ENCODE assay signal across 7 cellular contexts in the genomic region with DNA sequence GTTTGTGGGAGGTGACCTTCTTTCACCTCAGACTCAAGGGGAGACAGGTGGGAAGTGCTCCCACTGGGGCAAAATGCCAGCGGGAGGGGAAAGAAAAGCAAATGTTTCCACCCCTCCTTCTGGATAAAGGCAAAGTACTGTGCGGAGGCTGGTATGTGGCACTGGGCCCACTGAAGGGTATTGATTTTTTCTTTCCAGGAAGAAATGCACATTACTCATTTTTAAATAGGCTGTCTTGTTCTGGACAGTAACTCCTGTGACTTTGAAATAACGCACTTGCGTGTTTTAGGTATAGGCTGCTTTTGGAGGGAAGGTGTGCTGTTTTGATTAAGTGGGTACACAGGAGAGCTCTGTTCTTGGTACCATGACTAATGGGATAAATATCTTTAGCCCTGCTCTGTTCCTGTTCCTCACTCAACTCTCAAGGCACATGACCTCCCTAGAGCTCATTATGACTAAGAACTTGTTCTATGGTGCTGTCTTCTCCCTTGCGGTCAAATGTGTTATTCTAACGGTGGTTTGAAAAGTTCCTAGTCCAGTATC. TPM values are rescaled to one million over a fixed set of nuclear protein-coding genes. Genes with fewer than 3 reads are reported as not detected.
A peak's percentile ranks its signal among the peaks of the same experiment; 100 is the strongest.
DNase-seq lines count a peak whose midpoint lies in the region; ATAC-seq lines count a peak whose summit lies in the region.

No MANE protein-coding gene starts in this region.

- no peaks in the 10 kb centered on the region for H3K4me1 ChIP-seq in CD8-positive, alpha-beta memory T cell (ENCODE audit: insufficient read depth, low read length)

- DNase-seq in NCI-H2227 (lab: John Stamatoyannopoulos, UW; ENCODE audit: unreplicated experiment) (peak; percentile 76), fibroblast of peridontal ligament (ENCODE audit: extremely low read depth) (peak; percentile 8), stromal cell of bone marrow (ENCODE audit: low read depth) (peak; percentile 43), anterior cingulate cortex (lab: John Stamatoyannopoulos, UW) (no peak)
- no peak for DNase-seq in CD8-positive, alpha-beta memory T cell
- no peak for DNase-seq in activated CD8-positive, alpha-beta T cell treated with anti-CD3 and anti-CD28 coated beads, Interleukin-2, amount 10 ng/mL, durations not matched to agents 7 days and 5 days

- POLR2A ChIA-PET in CD8-positive, alpha-beta memory T cell (lab: Charles Lee): no interaction called here
- POLR2A ChIA-PET in activated CD8-positive, alpha-beta T cell treated with anti-CD3 and anti-CD28 coated beads, Interleukin-2, amount 10 ng/mL, durations not matched to agents 7 days and 5 days (lab: Charles Lee): interaction anchor here (0.5 kb wide), 1 partner anchor 25 kb away, joined by 3 read pairs; no protein-coding TSS in a partner anchor

- no peaks in the 10 kb centered on the region for H3K27me3 ChIP-seq in CD8-positive, alpha-beta memory T cell (ENCODE audit: insufficient read depth, low read length, poor library complexity, severe bottlenecking)

- H3K36me3 Mint-ChIP-seq in CD8-positive, alpha-beta memory T cell: no peaks in the 10 kb centered on the region
- no peaks in the 10 kb centered on the region for H3K36me3 Mint-ChIP-seq in activated CD8-positive, alpha-beta T cell treated with anti-CD3 and anti-CD28 coated beads, Interleukin-2, amount 10 ng/mL, durations not matched to agents 7 days and 5 days (ENCODE audit: low read depth)

- no peak overlapping the region for H3K27ac ChIP-seq in CD8-positive, alpha-beta memory T cell (ENCODE audit: low read depth, low read length)

- no peaks in the 10 kb centered on the region for H3K4me1 Mint-ChIP-seq in CD8-positive, alpha-beta memory T cell
- H3K4me1 Mint-ChIP-seq in activated CD8-positive, alpha-beta T cell treated with anti-CD3 and anti-CD28 coated beads, Interleukin-2, amount 10 ng/mL, durations not matched to agents 7 days and 5 days (ENCODE audit: low read depth): no peaks in the 10 kb centered on the region

- no peak overlapping the region for H3K27ac Mint-ChIP-seq in CD8-positive, alpha-beta memory T cell
- H3K27ac Mint-ChIP-seq in activated CD8-positive, alpha-beta T cell treated with anti-CD3 and anti-CD28 coated beads, Interleukin-2, amount 10 ng/mL, durations not matched to agents 7 days and 5 days: no peak overlapping the region

- no peaks in the 10 kb centered on the region for H3K9me3 Mint-ChIP-seq in CD8-positive, alpha-beta memory T cell
- no peaks in the 10 kb centered on the region for H3K9me3 Mint-ChIP-seq in activated CD8-positive, alpha-beta T cell treated with anti-CD3 and anti-CD28 coated beads, Interleukin-2, amount 10 ng/mL, durations not matched to agents 7 days and 5 days (ENCODE audit: insufficient read depth)

- H3K4me3 ChIP-seq in CD8-positive, alpha-beta memory T cell (ENCODE audit: low read length): no peak overlapping the region

- peaks cover 1 to 9% of the 10 kb centered on the region in 2 donors for H3K27me3 Mint-ChIP-seq in CD8-positive, alpha-beta memory T cell
- H3K27me3 Mint-ChIP-seq in activated CD8-positive, alpha-beta T cell treated with anti-CD3 and anti-CD28 coated beads, Interleukin-2, amount 10 ng/mL, durations not matched to agents 7 days and 5 days (ENCODE audit: low read depth): no peaks in the 10 kb centered on the region

- peak; percentile 91 for ATAC-seq in HG02798 (IDR thresholded peaks at IDR 0.05; ENCODE audit: poor library complexity, unreplicated experiment)
- no peak for ATAC-seq in activated CD8-positive, alpha-beta T cell treated with anti-CD3 and anti-CD28 coated beads, Interleukin-2, amount 10 ng/mL, durations not matched to agents 7 days and 5 days

- no peak overlapping the region for H3K4me3 Mint-ChIP-seq in CD8-positive, alpha-beta memory T cell
- no peak overlapping the region for H3K4me3 Mint-ChIP-seq in activated CD8-positive, alpha-beta T cell treated with anti-CD3 and anti-CD28 coated beads, Interleukin-2, amount 10 ng/mL, durations not matched to agents 7 days and 5 days

- no peaks in the 10 kb centered on the region for H3K36me3 ChIP-seq in CD8-positive, alpha-beta memory T cell (ENCODE audit: insufficient read depth, low read length)

- H3K9me3 ChIP-seq in CD8-positive, alpha-beta memory T cell (ENCODE audit: low read length): no peaks in the 10 kb centered on the region

- CTCF ChIA-PET in CD8-positive, alpha-beta memory T cell (lab: Charles Lee): interaction anchor here (1.4 kb wide), 1 partner anchor 18 kb away, joined by 3 read pairs; no protein-coding TSS in a partner anchor
- CTCF ChIA-PET in activated CD8-positive, alpha-beta T cell treated with anti-CD3 and anti-CD28 coated beads, Interleukin-2, amount 10 ng/mL, durations not matched to agents 7 days and 5 days (lab: Charles Lee): no interaction called here

RNA-seq across cellular contexts. Expression of a gene that starts 40.7 kb away (rescaled TPM):
- 1 to 10 TPM; 8.3 to 8.8 TPM for total RNA-seq in CD8-positive, alpha-beta memory T cell
- polyA plus RNA-seq in CD8-positive, alpha-beta memory T cell: 5.4 TPM
- total RNA-seq in activated CD8-positive, alpha-beta T cell treated with anti-CD3 and anti-CD28 coated beads, Interleukin-2, amount 10 ng/mL, durations not matched to agents 7 days and 5 days: 1 to 10 TPM; 8.1 to 8.5 TPM

RNA-seq across cellular contexts. Expression of a gene that starts 40.8 kb away (rescaled TPM):
- total RNA-seq in CD8-positive, alpha-beta memory T cell: not detected
- polyA plus RNA-seq in CD8-positive, alpha-beta memory T cell: not detected
- total RNA-seq in activated CD8-positive, alpha-beta T cell treated with anti-CD3 and anti-CD28 coated beads, Interleukin-2, amount 10 ng/mL, durations not matched to agents 7 days and 5 days: not detected

RNA-seq across cellular contexts. Expression of a gene that starts 57.0 kb away (rescaled TPM):
- total RNA-seq in CD8-positive, alpha-beta memory T cell: 1 to 10 TPM; 1.8 to 2.0 TPM
- polyA plus RNA-seq in CD8-positive, alpha-beta memory T cell: 0.59 TPM
- 1 to 10 TPM; 1.5 to 2.1 TPM for total RNA-seq in activated CD8-positive, alpha-beta T cell treated with anti-CD3 and anti-CD28 coated beads, Interleukin-2, amount 10 ng/mL, durations not matched to agents 7 days and 5 days

Comparison
In these comparisons a context has a peak if more than half of its experiments do, and no peak if none do; other contexts are left out.
1. DNase-seq: peak in NCI-H2227 (single experiment), fibroblast of peridontal ligament (single experiment) and stromal cell of bone marrow (single experiment); none in anterior cingulate cortex (0 of 58), CD8-positive, alpha-beta memory T cell (0 of 5) and activated CD8-positive, alpha-beta T cell treated with anti-CD3 and anti-CD28 coated beads, Interleukin-2, amount 10 ng/mL, durations not matched to agents 7 days and 5 days (single experiment).